ENCODE assay signal across 8 cellular contexts in the genomic region with DNA sequence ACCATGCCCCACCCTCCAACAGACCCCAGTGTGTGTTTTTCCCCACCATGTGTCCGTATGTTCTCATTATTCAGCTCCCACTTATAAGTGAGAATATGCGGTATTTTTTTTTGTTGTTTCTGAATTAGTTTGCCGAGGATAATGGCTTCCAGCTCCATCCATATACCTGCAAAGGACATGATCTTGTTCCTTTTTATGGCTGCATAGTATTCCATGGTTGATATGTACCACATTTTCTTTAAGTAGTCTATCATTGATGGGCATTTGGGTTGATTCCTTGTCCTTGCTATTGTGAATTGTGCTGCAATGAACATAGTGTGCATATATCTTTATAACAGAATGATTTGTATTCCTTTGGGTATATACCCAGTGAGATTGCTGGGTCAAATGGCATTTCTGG.
"Had no signal": no experiment of that assay in that cellular context is flagged by ENCODE, and none has a peak within 500 bp of the region (broad histone marks: within the 10 kb centered on the region; RNA-seq: fewer than 3 reads in every experiment).

No MANE protein-coding gene starts in this region.

- H3K4me2 ChIP-seq: KMS-11 had no signal

- H3K27me3 Mint-ChIP-seq: IgD-negative memory B cell had no signal

- H3K27ac Mint-ChIP-seq: IgD-negative memory B cell had no signal

- H3K9ac ChIP-seq: KMS-11 had no signal

- FAIRE-seq: HepG2, HTR-8/SVneo had no signal

- ATAC-seq: HepG2 had no signal

- H3K27ac ChIP-seq: HL-60, KMS-11 had no signal

- DNase-seq: IMR-90, KBM-7, KG1 had no signal
